In the genomic region with DNA sequence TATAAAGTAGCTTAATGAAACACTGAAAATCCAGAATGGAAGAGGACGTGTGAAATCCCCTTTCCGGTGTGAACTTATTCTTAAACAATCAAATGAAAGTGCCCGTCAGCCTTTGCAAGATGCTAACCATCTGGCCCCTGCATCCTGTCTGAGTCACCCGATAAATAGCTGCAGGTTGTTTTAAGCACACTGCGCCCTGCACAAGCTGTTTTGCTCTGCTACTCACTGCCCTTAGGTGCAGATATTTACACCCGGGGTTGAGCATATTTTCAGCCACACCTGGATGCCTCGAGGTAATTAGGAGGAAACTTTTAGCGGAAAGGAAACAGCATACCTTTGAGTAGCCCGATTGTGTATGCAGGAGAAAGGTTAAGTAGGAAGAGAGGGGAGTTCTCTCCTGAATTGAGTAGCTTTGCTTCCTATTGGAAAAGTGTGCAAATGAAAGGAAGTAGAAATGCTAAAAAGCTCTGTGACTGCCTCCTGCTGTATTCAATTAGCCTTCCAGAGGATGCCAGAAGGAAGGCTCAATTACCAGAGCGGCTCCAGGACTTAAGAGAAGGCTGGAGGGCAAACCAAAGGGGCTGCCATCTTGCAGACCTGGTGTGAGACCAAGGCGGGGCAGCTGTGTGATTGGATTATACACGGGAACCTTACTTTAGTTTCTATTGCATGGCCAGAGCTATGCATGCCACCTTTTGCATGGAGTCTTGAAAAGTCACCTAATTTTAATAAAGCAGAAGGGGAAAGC, we compare ENCODE assay signal across 1 cellular context.
TF ChIP-seq lines count a peak whose summit lies in the region.

No MANE protein-coding gene starts in this region.

TF ChIP-seq in GM12878, 131 proteins besides CTCF, POLR2A, EP300 and RAD21 (continued from another document):
- TF ChIP-seq, protein P1, sequence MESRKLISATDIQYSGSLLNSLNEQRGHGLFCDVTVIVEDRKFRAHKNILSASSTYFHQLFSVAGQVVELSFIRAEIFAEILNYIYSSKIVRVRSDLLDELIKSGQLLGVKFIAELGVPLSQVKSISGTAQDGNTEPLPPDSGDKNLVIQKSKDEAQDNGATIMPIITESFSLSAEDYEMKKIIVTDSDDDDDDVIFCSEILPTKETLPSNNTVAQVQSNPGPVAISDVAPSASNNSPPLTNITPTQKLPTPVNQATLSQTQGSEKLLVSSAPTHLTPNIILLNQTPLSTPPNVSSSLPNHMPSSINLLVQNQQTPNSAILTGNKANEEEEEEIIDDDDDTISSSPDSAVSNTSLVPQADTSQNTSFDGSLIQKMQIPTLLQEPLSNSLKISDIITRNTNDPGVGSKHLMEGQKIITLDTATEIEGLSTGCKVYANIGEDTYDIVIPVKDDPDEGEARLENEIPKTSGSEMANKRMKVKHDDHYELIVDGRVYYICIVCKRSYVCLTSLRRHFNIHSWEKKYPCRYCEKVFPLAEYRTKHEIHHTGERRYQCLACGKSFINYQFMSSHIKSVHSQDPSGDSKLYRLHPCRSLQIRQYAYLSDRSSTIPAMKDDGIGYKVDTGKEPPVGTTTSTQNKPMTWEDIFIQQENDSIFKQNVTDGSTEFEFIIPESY (IDR thresholded peaks at IDR 0.05): no peak
- TF ChIP-seq, protein P2, sequence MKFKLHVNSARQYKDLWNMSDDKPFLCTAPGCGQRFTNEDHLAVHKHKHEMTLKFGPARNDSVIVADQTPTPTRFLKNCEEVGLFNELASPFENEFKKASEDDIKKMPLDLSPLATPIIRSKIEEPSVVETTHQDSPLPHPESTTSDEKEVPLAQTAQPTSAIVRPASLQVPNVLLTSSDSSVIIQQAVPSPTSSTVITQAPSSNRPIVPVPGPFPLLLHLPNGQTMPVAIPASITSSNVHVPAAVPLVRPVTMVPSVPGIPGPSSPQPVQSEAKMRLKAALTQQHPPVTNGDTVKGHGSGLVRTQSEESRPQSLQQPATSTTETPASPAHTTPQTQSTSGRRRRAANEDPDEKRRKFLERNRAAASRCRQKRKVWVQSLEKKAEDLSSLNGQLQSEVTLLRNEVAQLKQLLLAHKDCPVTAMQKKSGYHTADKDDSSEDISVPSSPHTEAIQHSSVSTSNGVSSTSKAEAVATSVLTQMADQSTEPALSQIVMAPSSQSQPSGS (IDR thresholded peaks at IDR 0.05; ENCODE audit: low read length): no peak
- no peak for TF ChIP-seq NRF1 (conservative IDR thresholded peaks at IDR 0.05; ENCODE audit: low read depth, low read length)
- no peak for TF ChIP-seq RELA (IDR thresholded peaks at IDR 0.05; ENCODE audit: borderline replicate concordance, partially characterized antibody)
- TF ChIP-seq HCFC1 (IDR thresholded peaks at IDR 0.05; ENCODE audit: low read length): no peak
- no peak for TF ChIP-seq CEBPB (IDR thresholded peaks at IDR 0.05; ENCODE audit: borderline replicate concordance in 1 of 2, low read depth in 2 of 2, low read length in 2 of 2)
- TF ChIP-seq RB1 (IDR thresholded peaks at IDR 0.05; ENCODE audit: borderline replicate concordance): no peak
- no peak for TF ChIP-seq PAX8 (IDR thresholded peaks at IDR 0.05)
- TF ChIP-seq GATAD2B (conservative IDR thresholded peaks at IDR 0.05; ENCODE audit: low read depth): no peak
- TF ChIP-seq, protein P3, sequence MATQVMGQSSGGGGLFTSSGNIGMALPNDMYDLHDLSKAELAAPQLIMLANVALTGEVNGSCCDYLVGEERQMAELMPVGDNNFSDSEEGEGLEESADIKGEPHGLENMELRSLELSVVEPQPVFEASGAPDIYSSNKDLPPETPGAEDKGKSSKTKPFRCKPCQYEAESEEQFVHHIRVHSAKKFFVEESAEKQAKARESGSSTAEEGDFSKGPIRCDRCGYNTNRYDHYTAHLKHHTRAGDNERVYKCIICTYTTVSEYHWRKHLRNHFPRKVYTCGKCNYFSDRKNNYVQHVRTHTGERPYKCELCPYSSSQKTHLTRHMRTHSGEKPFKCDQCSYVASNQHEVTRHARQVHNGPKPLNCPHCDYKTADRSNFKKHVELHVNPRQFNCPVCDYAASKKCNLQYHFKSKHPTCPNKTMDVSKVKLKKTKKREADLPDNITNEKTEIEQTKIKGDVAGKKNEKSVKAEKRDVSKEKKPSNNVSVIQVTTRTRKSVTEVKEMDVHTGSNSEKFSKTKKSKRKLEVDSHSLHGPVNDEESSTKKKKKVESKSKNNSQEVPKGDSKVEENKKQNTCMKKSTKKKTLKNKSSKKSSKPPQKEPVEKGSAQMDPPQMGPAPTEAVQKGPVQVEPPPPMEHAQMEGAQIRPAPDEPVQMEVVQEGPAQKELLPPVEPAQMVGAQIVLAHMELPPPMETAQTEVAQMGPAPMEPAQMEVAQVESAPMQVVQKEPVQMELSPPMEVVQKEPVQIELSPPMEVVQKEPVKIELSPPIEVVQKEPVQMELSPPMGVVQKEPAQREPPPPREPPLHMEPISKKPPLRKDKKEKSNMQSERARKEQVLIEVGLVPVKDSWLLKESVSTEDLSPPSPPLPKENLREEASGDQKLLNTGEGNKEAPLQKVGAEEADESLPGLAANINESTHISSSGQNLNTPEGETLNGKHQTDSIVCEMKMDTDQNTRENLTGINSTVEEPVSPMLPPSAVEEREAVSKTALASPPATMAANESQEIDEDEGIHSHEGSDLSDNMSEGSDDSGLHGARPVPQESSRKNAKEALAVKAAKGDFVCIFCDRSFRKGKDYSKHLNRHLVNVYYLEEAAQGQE (IDR thresholded peaks at IDR 0.05; ENCODE audit: low read depth, low read length): no peak
- TF ChIP-seq JUNB (IDR thresholded peaks at IDR 0.05): no peak
- no peak for TF ChIP-seq YBX1 (IDR thresholded peaks at IDR 0.05)
- no peak for TF ChIP-seq IRF4 (IDR thresholded peaks at IDR 0.05; ENCODE audit: low read depth, low read length)
TF ChIP-seq in GM12878: peak in this region for 3.
